Comparison of ENCODE assay signal across 1 cellular context in the genomic region with DNA sequence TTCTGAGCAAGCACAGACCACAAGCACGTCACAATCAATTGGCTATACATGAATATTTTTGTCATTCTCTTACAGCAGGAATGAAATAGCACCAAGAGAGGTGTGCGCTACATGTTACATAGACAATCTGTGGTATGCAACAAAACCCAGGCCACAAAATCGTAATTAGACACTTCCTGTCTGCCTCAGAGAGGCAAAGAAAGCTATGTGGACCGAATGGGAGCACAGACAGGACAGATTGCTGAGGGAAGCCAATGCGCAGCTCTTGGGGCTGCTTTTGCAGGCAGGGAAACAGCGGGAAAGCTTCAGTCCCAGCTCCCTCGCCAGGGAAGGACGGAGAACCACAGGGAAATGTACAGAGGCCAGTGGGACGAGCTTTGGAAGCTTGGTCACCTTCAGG.
TF ChIP-seq lines count a peak whose summit lies in the region.

No MANE protein-coding gene starts in this region.

TF ChIP-seq in IMR-90, 13 proteins besides CTCF, POLR2A, EP300 and RAD21:
- TF ChIP-seq CHD1 (IDR thresholded peaks at IDR 0.05; ENCODE audit: low read depth, low read length), result no peak
- no peak for TF ChIP-seq BHLHE40 (IDR thresholded peaks at IDR 0.05; ENCODE audit: low read depth, low read length)
- TF ChIP-seq RFX5 (IDR thresholded peaks at IDR 0.05; ENCODE audit: low read depth, low read length), result no peak
- no peak for TF ChIP-seq USF2 (IDR thresholded peaks at IDR 0.05; ENCODE audit: low read depth, low read length)
- TF ChIP-seq CEBPB (IDR thresholded peaks at IDR 0.05; ENCODE audit: low read depth, low read length), result no peak
- TF ChIP-seq, protein P1, sequence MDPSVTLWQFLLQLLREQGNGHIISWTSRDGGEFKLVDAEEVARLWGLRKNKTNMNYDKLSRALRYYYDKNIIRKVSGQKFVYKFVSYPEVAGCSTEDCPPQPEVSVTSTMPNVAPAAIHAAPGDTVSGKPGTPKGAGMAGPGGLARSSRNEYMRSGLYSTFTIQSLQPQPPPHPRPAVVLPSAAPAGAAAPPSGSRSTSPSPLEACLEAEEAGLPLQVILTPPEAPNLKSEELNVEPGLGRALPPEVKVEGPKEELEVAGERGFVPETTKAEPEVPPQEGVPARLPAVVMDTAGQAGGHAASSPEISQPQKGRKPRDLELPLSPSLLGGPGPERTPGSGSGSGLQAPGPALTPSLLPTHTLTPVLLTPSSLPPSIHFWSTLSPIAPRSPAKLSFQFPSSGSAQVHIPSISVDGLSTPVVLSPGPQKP (IDR thresholded peaks at IDR 0.05; ENCODE audit: borderline replicate concordance, low read depth, low read length), result no peak
